ENCODE assay signal across 27 cellular contexts in genomic region chr6:152503541-152503940, GRCh38.
DNase-seq lines count a peak whose midpoint lies in the region; ATAC-seq, FAIRE-seq and TF ChIP-seq lines count a peak whose summit lies in the region.
"Had no signal": no experiment of that assay in that cellular context is flagged by ENCODE, and none has a peak within 500 bp of the region (broad histone marks: within the 10 kb centered on the region; RNA-seq: fewer than 3 reads in every experiment).

No MANE protein-coding gene starts in this region.

- H3F3A ChIP-seq in SK-N-SH (replicated peaks; ENCODE audit: insufficient read depth) = peaks cover 35% of the 10 kb centered on the region
- no peaks in the 10 kb centered on the region for H3F3A ChIP-seq in PC-3 (ENCODE audit: low read length, unreplicated experiment)

- no peaks in the 10 kb centered on the region for H3K27me3 ChIP-seq in SK-N-SH (ENCODE audit: insufficient read depth)
- no peaks in the 10 kb centered on the region for H3K27me3 ChIP-seq in PC-3 (ENCODE audit: low read length)
- no peaks in the 10 kb centered on the region for H3K27me3 ChIP-seq in endothelial cell of umbilical vein (ENCODE audit: control insufficient read depth in 2 of 2, insufficient read depth in 2 of 2, low read length in 2 of 2)
- H3K27me3 ChIP-seq: suprapubic skin, upper lobe of left lung had no signal

- DNase-seq in SK-N-SH (no peak), PC-3 (peak; percentile 53), endothelial cell of umbilical vein (ENCODE audit: low read depth, low spot score) (peak; percentile 3), dedifferentiated amniotic fluid mesenchymal stem cell (ENCODE audit: extremely low spot score) (no peak), amniotic stem cell (lab: John Stamatoyannopoulos, UW) (no peak)
- no peak for DNase-seq in activated T-cell treated with anti-CD3 and anti-CD28 coated beads, Interleukin-2, amount 50 U/mL, for 48 hours
- DNase-seq: activated CD4-positive, alpha-beta memory T cell treated with anti-CD3 and anti-CD28 coated beads for 36 hours; activated CD4-positive, alpha-beta T cell treated with anti-CD3 and anti-CD28 coated beads for 1 hour; activated naive CD4-positive, alpha-beta T cell; Caco-2; cerebellar nuclear complex; DMS53; GF-D8; H7; immature natural killer cell; mammary epithelial cell; NCI-H1092 treated with DMSO at 0.1 percent for 48 hours; NCI-H1694 treated with DMSO at 0.1 percent for 48 hours; NCI-H2171; SHP77; stimulated activated naive CD4-positive, alpha-beta T cell; upper lobe of left lung had no signal

- TF ChIP-seq EP300 in SK-N-SH (IDR thresholded peaks at IDR 0.05; ENCODE audit: borderline replicate concordance in 1 of 2, low read depth in 1 of 2, low read length in 1 of 2) = no peak

- no peak overlapping the region for H3K4me3 ChIP-seq in SK-N-SH (ENCODE audit: low read depth in 2 of 2, low read length in 1 of 2)
- H3K4me3 ChIP-seq in PC-3 (ENCODE audit: low read length) = no peak overlapping the region
- H3K4me3 ChIP-seq in endothelial cell of umbilical vein (replicated peaks in 1 of 3; ENCODE audit: insufficient read depth in 1 of 3, low read depth in 1 of 3, low read length in 3 of 3) = no peak overlapping the region
- H3K4me3 ChIP-seq: skin epidermis, suprapubic skin, upper lobe of left lung had no signal

- CTCF ChIA-PET in SK-N-SH (lab: Yijun Ruan, JAX) (interaction anchor here (1.0 to 1.8 kb wide), 2 partner anchors 49 to 92 kb away, joined by 3 to 4 read pairs; no protein-coding TSS in a partner anchor), PC-3 (lab: Charles Lee) (no interaction called here), endothelial cell of umbilical vein (lab: Charles Lee) (no interaction called here)

- peak overlapping the region in 1 of 2 experiments; percentile 55; a peak in 2 of 4 replicates for H3K27ac ChIP-seq in SK-N-SH (ENCODE audit: low read depth in 2 of 2, low read length in 1 of 2)
- H3K27ac ChIP-seq in PC-3 (ENCODE audit: low read length) = peak overlapping the region; percentile 25
- H3K27ac ChIP-seq in endothelial cell of umbilical vein (ENCODE audit: insufficient read depth, low read depth, low read length) = no peak overlapping the region
- H3K27ac ChIP-seq: skin epidermis, suprapubic skin, upper lobe of left lung had no signal

- no peak for TF ChIP-seq RAD21 in SK-N-SH (IDR thresholded peaks at IDR 0.05; ENCODE audit: low read length)

- H3K9me3 ChIP-seq in SK-N-SH (0 out of 2 replicates have a peak, but pooled peaks cover 9% of the 10 kb centered on the region), PC-3 (ENCODE audit: low read length) (no peaks in the 10 kb centered on the region), endothelial cell of umbilical vein (replicated peaks; ENCODE audit: control insufficient read depth, insufficient read depth, low read length) (no peaks in the 10 kb centered on the region)
- H3K9me3 ChIP-seq: Caco-2, suprapubic skin, upper lobe of left lung had no signal

- no peak for FAIRE-seq in endothelial cell of umbilical vein (lab: Jason Lieb, UNC)
- FAIRE-seq: GM19239 had no signal

- ATAC-seq in SK-N-SH treated with all-trans-retinoic acid at 6 μM for 48 hours (no peak), PC-3 (peak; percentile 75), HG03135 (IDR thresholded peaks at IDR 0.05; ENCODE audit: unreplicated experiment) (no peak)

- no peak overlapping the region for H3K4me2 ChIP-seq in SK-N-SH
- H3K4me2 ChIP-seq in PC-3 (ENCODE audit: low read length) = peak overlapping the region; percentile 31; the same call in 1 of the 2 replicates
- no peak overlapping the region for H3K4me2 ChIP-seq in endothelial cell of umbilical vein (ENCODE audit: insufficient read depth, low read length)

- H3K4me1 ChIP-seq in SK-N-SH (ENCODE audit: control insufficient read depth in 1 of 2, insufficient read depth in 2 of 2, low read depth in 1 of 2, low read length in 1 of 2) (no peaks in the 10 kb centered on the region), PC-3 (ENCODE audit: insufficient read depth, low read length) (peaks cover 17% of the 10 kb centered on the region), endothelial cell of umbilical vein (ENCODE audit: control insufficient read depth, extremely low read depth, insufficient read depth, low read length) (no peaks in the 10 kb centered on the region)
- H3K4me1 ChIP-seq: Caco-2, suprapubic skin, upper lobe of left lung had no signal

- BruUV-seq in PC-3 (replicated peaks; lab: Mats Ljungman, UMichigan) (no TSS peak), endothelial cell of umbilical vein (replicated peaks; lab: Mats Ljungman, UMichigan) (no TSS peak)

- intact Hi-C loops in PC-3 (cut with micrococcal nuclease) (no loop called here), endothelial cell of umbilical vein (cut with micrococcal nuclease) (no loop called here)

- dilution Hi-C loops in endothelial cell of umbilical vein (cut with MboI; ENCODE audit: extremely low pct_ligation_motif_present, low sequenced_read_pairs) = no loop called here

- H4K20me1 ChIP-seq in SK-N-SH (ENCODE audit: insufficient read depth) (no peaks in the 10 kb centered on the region), PC-3 (ENCODE audit: low read length) (no peaks in the 10 kb centered on the region), endothelial cell of umbilical vein (replicated peaks; ENCODE audit: control insufficient read depth, extremely low read depth, insufficient read depth, low read length) (no peaks in the 10 kb centered on the region)

- WGBS in SK-N-SH (ENCODE audit: low lambda C conversion rate) = 53% methylated on average over 3 of the region's 3 CpGs

- TF ChIP-seq CTCF in SK-N-SH (IDR thresholded peaks at IDR 0.05) (no peak), PC-3 (conservative IDR thresholded peaks at IDR 0.05; ENCODE audit: low read depth, low read length) (no peak), endothelial cell of umbilical vein (IDR thresholded peaks at IDR 0.05; ENCODE audit: extremely low read depth in 1 of 2, insufficient read depth in 1 of 2, low read depth in 1 of 2, low read length in 2 of 2) (no peak)

- H3K9ac ChIP-seq in SK-N-SH (no peak overlapping the region), PC-3 (ENCODE audit: low read length) (no peak overlapping the region), endothelial cell of umbilical vein (replicated peaks; ENCODE audit: extremely low read depth, insufficient read depth, low read length) (no peak overlapping the region)

- H3K9me2 ChIP-seq in SK-N-SH = no peaks in the 10 kb centered on the region
- H3K9me2 ChIP-seq in PC-3 (replicated peaks; ENCODE audit: low read length) = no peaks in the 10 kb centered on the region

- no peak for TF ChIP-seq POLR2A in endothelial cell of umbilical vein (IDR thresholded peaks at IDR 0.05; ENCODE audit: low read depth, low read length)

- H3K36me3 ChIP-seq in SK-N-SH (replicated peaks in 1 of 2; ENCODE audit: control insufficient read depth in 1 of 2, insufficient read depth in 2 of 2, low read length in 1 of 2) (peaks cover 0 to 53% of the 10 kb centered on the region in 2 experiments), PC-3 (ENCODE audit: low read depth, low read length) (no peaks in the 10 kb centered on the region), endothelial cell of umbilical vein (ENCODE audit: control insufficient read depth in 2 of 2, extremely low read depth in 1 of 2, insufficient read depth in 2 of 2, low read length in 2 of 2) (no peaks in the 10 kb centered on the region)
- H3K36me3 ChIP-seq: suprapubic skin had no signal

- H2AFZ ChIP-seq in SK-N-SH (ENCODE audit: low read depth) (no peak overlapping the region), PC-3 (ENCODE audit: low read length) (no peak overlapping the region), endothelial cell of umbilical vein (ENCODE audit: low read depth, low read length) (no peak overlapping the region)

- H3K9me1 ChIP-seq in endothelial cell of umbilical vein (replicated peaks; ENCODE audit: control insufficient read depth, extremely low read depth, insufficient read depth, low read length) = no peaks in the 10 kb centered on the region

- H3K79me2 ChIP-seq in SK-N-SH (ENCODE audit: insufficient read depth) (no peaks in the 10 kb centered on the region), PC-3 (ENCODE audit: low read length) (no peaks in the 10 kb centered on the region), endothelial cell of umbilical vein (ENCODE audit: control insufficient read depth, insufficient read depth, low read length) (no peaks in the 10 kb centered on the region)

- POLR2A ChIA-PET in SK-N-SH (lab: Yijun Ruan, JAX) (no interaction called here), PC-3 (lab: Charles Lee; ENCODE audit: unreplicated experiment) (no interaction called here), endothelial cell of umbilical vein (lab: Charles Lee) (no interaction called here)

TF ChIP-seq in SK-N-SH, 30 proteins besides CTCF, POLR2A, EP300 and RAD21:
- TF ChIP-seq POLR2AphosphoS5 (IDR thresholded peaks at IDR 0.05; ENCODE audit: low read depth, low read length) = no peak
- TF ChIP-seq FOSL2 (IDR thresholded peaks at IDR 0.05; ENCODE audit: borderline replicate concordance, low read depth) = peak; percentile 32; the same call in 1 of the 2 replicates
- 0 out of 2 replicates have a peak, but pooled peaks have one; percentile 23 for TF ChIP-seq JUND (IDR thresholded peaks at IDR 0.05)
TF ChIP-seq in SK-N-SH: peak in this region for 2.

TF ChIP-seq in SK-N-SH treated with all-trans-retinoic acid at 6 μM for 48 hours, 23 proteins besides CTCF, POLR2A, EP300 and RAD21 (continues in another document):
- no peak for TF ChIP-seq TOX (CRISPR knock-in tag; IDR thresholded peaks at IDR 0.05; ENCODE audit: borderline replicate concordance)
- TF ChIP-seq ZNF70 (CRISPR knock-in tag; IDR thresholded peaks at IDR 0.05) = no peak

TF ChIP-seq in endothelial cell of umbilical vein, 7 proteins besides CTCF, POLR2A, EP300 and RAD21:
- peak; percentile 74 for TF ChIP-seq FOS (IDR thresholded peaks at IDR 0.05; ENCODE audit: borderline replicate concordance, insufficient read depth, low read length)
- TF ChIP-seq JUN (IDR thresholded peaks at IDR 0.05; ENCODE audit: borderline replicate concordance, insufficient read depth, insufficient read length, low read depth) = no peak

Comparison
In these comparisons a context has a peak if more than half of its experiments do, and no peak if none do; other contexts are left out.
1. DNase-seq: peak in PC-3 (single experiment) and endothelial cell of umbilical vein (single experiment); none in SK-N-SH (single experiment), activated T-cell treated with anti-CD3 and anti-CD28 coated beads, Interleukin-2, amount 50 U/mL, for 48 hours (0 of 2), dedifferentiated amniotic fluid mesenchymal stem cell (single experiment) and amniotic stem cell (single experiment).